In the genomic region with DNA sequence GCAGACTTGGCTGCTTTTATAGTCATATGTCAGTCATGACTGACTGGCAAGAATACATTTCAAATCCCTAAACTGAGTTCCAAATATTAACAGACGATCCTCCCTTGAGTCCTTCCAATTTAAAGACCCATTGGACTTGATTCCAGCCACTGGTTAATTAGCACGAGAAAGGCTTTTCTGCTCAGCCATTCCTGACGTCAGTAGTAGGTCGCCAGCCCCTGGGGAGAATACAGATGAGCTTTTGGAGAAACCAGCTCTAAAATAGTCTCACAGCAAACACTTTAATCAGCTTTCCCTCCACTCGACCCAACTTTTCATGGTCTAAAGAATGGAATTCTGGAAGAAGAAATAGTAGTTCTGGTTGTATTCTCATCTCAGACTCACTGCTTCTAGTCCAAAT, we compare ENCODE assay signal across 23 cellular contexts.
DNase-seq lines count a peak whose midpoint lies in the region; ATAC-seq and TF ChIP-seq lines count a peak whose summit lies in the region.
"Had no signal": no experiment of that assay in that cellular context is flagged by ENCODE, and none has a peak within 500 bp of the region (broad histone marks: within the 10 kb centered on the region; RNA-seq: fewer than 3 reads in every experiment).

No MANE protein-coding gene starts in this region.

- no peak for TF ChIP-seq CTCF in fibroblast of mammary gland (conservative IDR thresholded peaks at IDR 0.05; ENCODE audit: control insufficient read depth, insufficient read depth, low read depth, low read length)

- intact Hi-C loops in left ventricle myocardium superior (cut with micrococcal nuclease) (no loop called here), cardiac septum (cut with DNase I) (no loop called here)

- DNase-seq in left ventricle myocardium superior (peak; percentile 34), cardiac septum (ENCODE audit: low spot score) (no peak), fibroblast of mammary gland (ENCODE audit: low read depth) (peak; percentile 9), midbrain (lab: John Stamatoyannopoulos, UW) (peak; percentile 59), cerebellar nuclear complex (lab: John Stamatoyannopoulos, UW) (no peak), DMS 273 (lab: John Stamatoyannopoulos, UW; ENCODE audit: unreplicated experiment) (no peak)
- DNase-seq: 8988T; AML-193; DMS53; GF-D8; MM.1S; NCI-H1092 treated with DMSO at 0.1 percent for 48 hours; NCI-H1436 treated with DMSO at 0.1 percent for 48 hours; NCI-H1930; NCI-H2227 treated with DMSO at 0.1 percent for 48 hours; NCI-H510A; NK-92 treated with Interleukin-12 subunit alpha and Interleukin-12 subunit beta, amount 100 ng/mL, for 24 hours; Peyer's patch; SJCRH30 had no signal

- H3K4me3 ChIP-seq in fibroblast of mammary gland (ENCODE audit: control insufficient read depth, low read depth, low read length) = no peak overlapping the region
- H3K4me3 ChIP-seq: K562, Peyer's patch, SJCRH30 had no signal

- ATAC-seq in left ventricle myocardium superior (peak; percentile 40), HG02981 (IDR thresholded peaks at IDR 0.05; ENCODE audit: unreplicated experiment) (no peak), HG03025 (IDR thresholded peaks at IDR 0.05; ENCODE audit: low FRiP score, unreplicated experiment) (no peak)
- ATAC-seq: HepG2, K562 had no signal

Comparison
In these comparisons a context has a peak if more than half of its experiments do, and no peak if none do; other contexts are left out.
1. DNase-seq: peak in left ventricle myocardium superior (single experiment), fibroblast of mammary gland (single experiment) and midbrain (single experiment); none in cardiac septum (single experiment), cerebellar nuclear complex (0 of 2) and DMS 273 (single experiment).